Comparison of ENCODE assay signal across 12 cellular contexts in the genomic region with DNA sequence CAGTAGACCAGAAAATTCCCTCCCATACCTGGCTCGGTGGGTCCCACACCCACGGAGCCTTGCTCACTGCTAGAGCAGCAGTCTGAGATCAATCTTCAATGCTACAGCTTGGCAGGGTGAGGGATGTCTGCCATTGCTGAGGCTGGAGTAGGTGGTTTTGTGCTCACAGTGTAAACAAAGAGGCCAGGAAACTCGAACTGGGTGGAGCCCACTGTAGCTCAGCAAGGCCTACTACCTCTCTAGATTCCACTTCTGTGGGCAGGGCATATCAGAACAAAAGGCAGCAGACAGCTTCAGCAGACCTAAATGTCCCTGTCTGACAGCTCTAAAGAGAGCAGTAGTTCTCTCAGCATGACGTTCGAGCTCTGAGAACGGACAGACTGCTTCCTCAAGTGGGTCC. TPM values are rescaled to one million over a fixed set of nuclear protein-coding genes. Genes with fewer than 3 reads are reported as not detected.
DNase-seq lines count a peak whose midpoint lies in the region; ATAC-seq and TF ChIP-seq lines count a peak whose summit lies in the region.
"Had no signal": no experiment of that assay in that cellular context is flagged by ENCODE, and none has a peak within 500 bp of the region (broad histone marks: within the 10 kb centered on the region; RNA-seq: fewer than 3 reads in every experiment).

No MANE protein-coding gene starts in this region.

- H2BK120ac ChIP-seq in neuronal stem cell (ENCODE audit: low read depth, low read length): no peak overlapping the region

- peaks cover 8% of the 10 kb centered on the region for H3K36me3 Mint-ChIP-seq in activated naive CD4-positive, alpha-beta T cell treated with anti-CD3 and anti-CD28 coated beads for 36 hours (ENCODE audit: low read depth)
- peaks cover 26 to 46% of the 10 kb centered on the region in 2 donors for H3K36me3 Mint-ChIP-seq in activated naive CD4-positive, alpha-beta T cell treated with anti-CD3 and anti-CD28 coated beads, Interleukin-2, amount 50 U/mL, for 72 hours
- H3K36me3 Mint-ChIP-seq in activated T-cell treated with anti-CD3 and anti-CD28 coated beads, Interleukin-2, amount 50 U/mL, for 24 hours (ENCODE audit: low read depth): peaks cover 18% of the 10 kb centered on the region
- no peaks in the 10 kb centered on the region for H3K36me3 Mint-ChIP-seq in glutamatergic neuron (ENCODE audit: unreplicated experiment)

- no peaks in the 10 kb centered on the region for H3K79me1 ChIP-seq in neuronal stem cell (ENCODE audit: low read depth, low read length)

- no peak overlapping the region for H3K27ac Mint-ChIP-seq in activated naive CD4-positive, alpha-beta T cell treated with anti-CD3 and anti-CD28 coated beads for 36 hours
- no peak overlapping the region for H3K27ac Mint-ChIP-seq in activated naive CD4-positive, alpha-beta T cell treated with anti-CD3 and anti-CD28 coated beads, Interleukin-2, amount 50 U/mL, for 72 hours
- H3K27ac Mint-ChIP-seq in activated T-cell treated with anti-CD3 and anti-CD28 coated beads, Interleukin-2, amount 50 U/mL, for 24 hours: peak overlapping the region; percentile 27
- no peak overlapping the region for H3K27ac Mint-ChIP-seq in glutamatergic neuron (ENCODE audit: unreplicated experiment)

- H3K27ac ChIP-seq in neuronal stem cell (replicated peaks; ENCODE audit: low read length) (no peak overlapping the region), SJCRH30 (no peak overlapping the region)
- H3K27ac ChIP-seq: parathyroid adenoma, uterus had no signal

- H3K27me3 ChIP-seq in neuronal stem cell (ENCODE audit: control insufficient read depth in 3 of 3, insufficient read depth in 3 of 3, low read depth in 1 of 3, low read length in 3 of 3) (no peaks in the 10 kb centered on the region), SJCRH30 (no peaks in the 10 kb centered on the region)
- H3K27me3 ChIP-seq: uterus had no signal

- peaks cover 6% of the 10 kb centered on the region for H3K27me3 Mint-ChIP-seq in activated naive CD4-positive, alpha-beta T cell treated with anti-CD3 and anti-CD28 coated beads for 36 hours (ENCODE audit: low read depth)
- H3K27me3 Mint-ChIP-seq in activated T-cell treated with anti-CD3 and anti-CD28 coated beads, Interleukin-2, amount 50 U/mL, for 24 hours: no peaks in the 10 kb centered on the region
- peaks cover 3% of the 10 kb centered on the region for H3K27me3 Mint-ChIP-seq in glutamatergic neuron (ENCODE audit: unreplicated experiment)

- H3K9me3 ChIP-seq in neuronal stem cell (replicated peaks in 1 of 2; ENCODE audit: control insufficient read depth in 2 of 2, insufficient read depth in 1 of 2, low read depth in 1 of 2, low read length in 2 of 2): no peaks in the 10 kb centered on the region
- H3K9me3 ChIP-seq in SJCRH30 (replicated peaks): no peaks in the 10 kb centered on the region; the same call in 1 of the 2 replicates
- H3K9me3 ChIP-seq: uterus had no signal

- H4K91ac ChIP-seq in neuronal stem cell (ENCODE audit: low read depth, low read length, poor library complexity): peak overlapping the region; percentile 61

- no peaks in the 10 kb centered on the region for H3K36me3 ChIP-seq in neuronal stem cell (replicated peaks in 1 of 2; ENCODE audit: control insufficient read depth in 2 of 2, insufficient read depth in 2 of 2, low read length in 2 of 2)
- H3K36me3 ChIP-seq in SJCRH30: no peaks in the 10 kb centered on the region
- H3K36me3 ChIP-seq: uterus had no signal

- H2AK5ac ChIP-seq in neuronal stem cell (ENCODE audit: low read depth, low read length): no peak overlapping the region

- no peak overlapping the region for H3K4me2 ChIP-seq in neuronal stem cell (ENCODE audit: insufficient read depth, low read length, poor library complexity, severe bottlenecking)

- H2BK12ac ChIP-seq in neuronal stem cell (ENCODE audit: low read length): no peak overlapping the region

- CTCF ChIA-PET in activated naive CD4-positive, alpha-beta T cell treated with anti-CD3 and anti-CD28 coated beads for 36 hours (lab: Charles Lee): interaction anchor here (0.6 to 0.8 kb wide), 2 partner anchors 41 to 111 kb away, joined by 4 to 6 read pairs; a partner anchor contains a TSS

- H3K4me3 ChIP-seq in neuronal stem cell (ENCODE audit: low read length in 2 of 2) (no peak overlapping the region), SJCRH30 (no peak overlapping the region)
- H3K4me3 ChIP-seq: uterus had no signal

- H3K4me1 Mint-ChIP-seq in activated naive CD4-positive, alpha-beta T cell treated with anti-CD3 and anti-CD28 coated beads for 36 hours (ENCODE audit: low read depth): peaks cover 66% of the 10 kb centered on the region
- peaks cover 72% of the 10 kb centered on the region for H3K4me1 Mint-ChIP-seq in activated T-cell treated with anti-CD3 and anti-CD28 coated beads, Interleukin-2, amount 50 U/mL, for 24 hours (ENCODE audit: low read depth)
- no peaks in the 10 kb centered on the region for H3K4me1 Mint-ChIP-seq in glutamatergic neuron (ENCODE audit: low read depth, unreplicated experiment)

- no peak overlapping the region for H3K4me3 Mint-ChIP-seq in activated naive CD4-positive, alpha-beta T cell treated with anti-CD3 and anti-CD28 coated beads for 36 hours
- no peak overlapping the region for H3K4me3 Mint-ChIP-seq in activated T-cell treated with anti-CD3 and anti-CD28 coated beads, Interleukin-2, amount 50 U/mL, for 24 hours
- no peak overlapping the region for H3K4me3 Mint-ChIP-seq in glutamatergic neuron (ENCODE audit: unreplicated experiment)

- H2BK15ac ChIP-seq in neuronal stem cell (ENCODE audit: low read length): no peak overlapping the region

- H3K9ac ChIP-seq in neuronal stem cell (ENCODE audit: low read depth, low read length, poor library complexity): no peak overlapping the region
- H3K9ac ChIP-seq: parathyroid adenoma had no signal

- no peak overlapping the region for H2BK5ac ChIP-seq in neuronal stem cell (ENCODE audit: low read length)

- peak; percentile 33 for DNase-seq in activated naive CD4-positive, alpha-beta T cell treated with anti-CD3 and anti-CD28 coated beads for 36 hours
- no peak for DNase-seq in activated naive CD4-positive, alpha-beta T cell treated with anti-CD3 and anti-CD28 coated beads, Interleukin-2, amount 50 U/mL, for 72 hours (ENCODE audit: low spot score in 2 of 2)
- DNase-seq in NCI-H2029 treated with DMSO at 0.1 percent for 48 hours (lab: John Stamatoyannopoulos, UW) (peak; percentile 68), neuronal stem cell (ENCODE audit: low spot score) (no peak), SJCRH30 (no peak), glutamatergic neuron (no peak), left lobe of liver (ENCODE audit: low spot score) (no peak)
- no peak for DNase-seq in activated T-cell treated with anti-CD3 and anti-CD28 coated beads, Interleukin-2, amount 50 U/mL, for 24 hours
- DNase-seq: NCI-H2171, OCI-M1, uterus had no signal

- H3K18ac ChIP-seq in neuronal stem cell (ENCODE audit: low read length): peak overlapping the region; percentile 21

- H3K23ac ChIP-seq in neuronal stem cell (ENCODE audit: low read depth, low read length, poor library complexity): no peak overlapping the region

- H3K4me1 ChIP-seq in neuronal stem cell (ENCODE audit: control insufficient read depth in 2 of 2, insufficient read depth in 1 of 2, low read depth in 1 of 2, low read length in 2 of 2) (no peaks in the 10 kb centered on the region), SJCRH30 (no peaks in the 10 kb centered on the region)
- H3K4me1 ChIP-seq: parathyroid adenoma, uterus had no signal

- ATAC-seq in activated naive CD4-positive, alpha-beta T cell treated with anti-CD3 and anti-CD28 coated beads, Interleukin-2, amount 50 U/mL, for 72 hours: no peak
- no peak for ATAC-seq in left lobe of liver

- no peak for TF ChIP-seq CTCF in glutamatergic neuron (IDR thresholded peaks at IDR 0.05; ENCODE audit: partially characterized antibody, unreplicated experiment)

- H4K8ac ChIP-seq in neuronal stem cell (ENCODE audit: low read depth, low read length): no peak overlapping the region

- no peak overlapping the region for H3K4ac ChIP-seq in neuronal stem cell (ENCODE audit: low read length)

- no CpG with 5 or more reads among the region's 6 CpGs for WGBS in neuronal stem cell (ENCODE audit: extremely low coverage in 2 of 2, insufficient read length in 2 of 2, insufficient replicate concordance in 1 of 2), 2 donors

- intact Hi-C loops in activated naive CD4-positive, alpha-beta T cell treated with anti-CD3 and anti-CD28 coated beads for 36 hours (cut with micrococcal nuclease): loop anchor here (1.0 kb wide), 3 partner anchors 25 to 73 kb away; a partner anchor contains a TSS

- no peak overlapping the region for H2AFZ ChIP-seq in neuronal stem cell (ENCODE audit: low read length)
- H2AFZ ChIP-seq: parathyroid adenoma had no signal

- peaks cover 21% of the 10 kb centered on the region for H3K9me3 Mint-ChIP-seq in activated naive CD4-positive, alpha-beta T cell treated with anti-CD3 and anti-CD28 coated beads for 36 hours
- H3K9me3 Mint-ChIP-seq in activated naive CD4-positive, alpha-beta T cell treated with anti-CD3 and anti-CD28 coated beads, Interleukin-2, amount 50 U/mL, for 72 hours: peaks cover 38 to 42% of the 10 kb centered on the region in 2 donors
- H3K9me3 Mint-ChIP-seq in activated T-cell treated with anti-CD3 and anti-CD28 coated beads, Interleukin-2, amount 50 U/mL, for 24 hours: peaks cover 27% of the 10 kb centered on the region
- H3K9me3 Mint-ChIP-seq in glutamatergic neuron (ENCODE audit: unreplicated experiment): no peaks in the 10 kb centered on the region

- H3K14ac ChIP-seq in neuronal stem cell (ENCODE audit: low read length): peak overlapping the region; percentile 42

RNA-seq across cellular contexts. Expression of a gene that starts 5.6 kb away (rescaled TPM):
- under 1 TPM in 1 of 2 experiments, not detected in 1; 0.24 TPM for total RNA-seq in activated naive CD4-positive, alpha-beta T cell treated with anti-CD3 and anti-CD28 coated beads for 36 hours
- total RNA-seq in activated naive CD4-positive, alpha-beta T cell treated with anti-CD3 and anti-CD28 coated beads, Interleukin-2, amount 50 U/mL, for 72 hours: 1 to 10 TPM; 1.7 to 3.3 TPM
- polyA plus RNA-seq in neuronal stem cell (2013, experiment 1 of 2): not detected
- not detected for polyA plus RNA-seq in neuronal stem cell (2013, experiment 2 of 2)
- total RNA-seq in SJCRH30 (2014; rRNA removed; shearing (Covaris generic)): not detected in 2 replicates
- total RNA-seq in glutamatergic neuron (ENCODE audit: unreplicated experiment) (not detected), left lobe of liver (not detected)

Comparison
In these comparisons a context has a peak if more than half of its experiments do, and no peak if none do; other contexts are left out.
1. DNase-seq: peak in activated naive CD4-positive, alpha-beta T cell treated with anti-CD3 and anti-CD28 coated beads for 36 hours (single experiment) and NCI-H2029 treated with DMSO at 0.1 percent for 48 hours (single experiment); none in activated naive CD4-positive, alpha-beta T cell treated with anti-CD3 and anti-CD28 coated beads, Interleukin-2, amount 50 U/mL, for 72 hours (0 of 2), activated T-cell treated with anti-CD3 and anti-CD28 coated beads, Interleukin-2, amount 50 U/mL, for 24 hours (single experiment), neuronal stem cell (single experiment), SJCRH30 (0 of 2), glutamatergic neuron (single experiment) and left lobe of liver (single experiment).